ENCODE assay signal across 30 cellular contexts in genomic region chr18:10785798-10786197, GRCh38.
"Had no signal": no experiment of that assay in that cellular context is flagged by ENCODE, and none has a peak within 500 bp of the region (broad histone marks: within the 10 kb centered on the region; RNA-seq: fewer than 3 reads in every experiment).

No MANE protein-coding gene starts in this region.

- H3K4me3 Mint-ChIP-seq: naive thymus-derived CD8-positive, alpha-beta T cell; natural killer cell treated with Interleukin-12 subunit alpha and Interleukin-12 subunit beta and Interleukin-15 and Interleukin-18, amount 100 ng/mL, for 72 hours; nephron progenitor cell; neural crest cell; stimulated activated effector memory CD8-positive, alpha-beta T cell treated with anti-CD3 and anti-CD28 coated beads, Interleukin-12 subunit alpha, Interleukin-12 subunit beta, amount 100 ng/mL, for 72 hours; stimulated activated naive B cell treated with anti-CD40 and anti-IgM and Interleukin-4, amounts not matched to agents 10 μg/mL and 1 μg/mL and 100 μg/mL, for 72 hours; stimulated activated naive CD8-positive, alpha-beta T cell treated with anti-CD3 and anti-CD28 coated beads, Interleukin-15, Interleukin-2, amounts not matched to agents 100 ng/mL and 50 ng/mL, for 24 hours; type B pancreatic cell had no signal

- H3K9me3 ChIP-seq: neutrophil, ovary, psoas muscle, right lobe of liver, sigmoid colon, stomach, thoracic aorta, thyroid gland, transverse colon, upper lobe of right lung, uterus had no signal

- H3K4me1 ChIP-seq: parathyroid adenoma, psoas muscle, right lobe of liver, sigmoid colon, thyroid gland, transverse colon, upper lobe of right lung, uterus had no signal

- H3K9me3 Mint-ChIP-seq: naive thymus-derived CD8-positive, alpha-beta T cell; natural killer cell treated with Interleukin-12 subunit alpha and Interleukin-12 subunit beta and Interleukin-15 and Interleukin-18, amount 100 ng/mL, for 72 hours; nephron progenitor cell; neural crest cell; stimulated activated effector memory CD8-positive, alpha-beta T cell treated with anti-CD3 and anti-CD28 coated beads, Interleukin-12 subunit alpha, Interleukin-12 subunit beta, amount 100 ng/mL, for 72 hours; stimulated activated naive CD8-positive, alpha-beta T cell treated with anti-CD3 and anti-CD28 coated beads, Interleukin-15, Interleukin-2, amounts not matched to agents 100 ng/mL and 50 ng/mL, for 24 hours; type B pancreatic cell had no signal

- H3K27ac Mint-ChIP-seq: natural killer cell treated with Interleukin-12 subunit alpha and Interleukin-12 subunit beta and Interleukin-15 and Interleukin-18, amount 100 ng/mL, for 72 hours; nephron progenitor cell; progenitor cell of endocrine pancreas; stimulated activated effector memory CD8-positive, alpha-beta T cell treated with anti-CD3 and anti-CD28 coated beads, Interleukin-12 subunit alpha, Interleukin-12 subunit beta, amount 100 ng/mL, for 72 hours; stimulated activated naive B cell treated with anti-CD40 and anti-IgM and Interleukin-4, amounts not matched to agents 10 μg/mL and 1 μg/mL and 100 μg/mL, for 72 hours; stimulated activated naive CD8-positive, alpha-beta T cell treated with anti-CD3 and anti-CD28 coated beads, Interleukin-15, Interleukin-2, amounts not matched to agents 100 ng/mL and 50 ng/mL, for 24 hours; type B pancreatic cell had no signal

- H3K27ac ChIP-seq: neutrophil, ovary, parathyroid adenoma, psoas muscle, right lobe of liver, sigmoid colon, stomach, thoracic aorta, thyroid gland, transverse colon, upper lobe of right lung, uterus had no signal

- H3K4me1 Mint-ChIP-seq: nephron progenitor cell; neural crest cell; stimulated activated effector memory CD8-positive, alpha-beta T cell treated with anti-CD3 and anti-CD28 coated beads, Interleukin-12 subunit alpha, Interleukin-12 subunit beta, amount 100 ng/mL, for 72 hours; stimulated activated naive B cell treated with anti-CD40 and anti-IgM and Interleukin-4, amounts not matched to agents 10 μg/mL and 1 μg/mL and 100 μg/mL, for 72 hours had no signal

- H3K36me3 ChIP-seq: neutrophil, ovary, right lobe of liver, sigmoid colon, stomach, thoracic aorta, thyroid gland, transverse colon, upper lobe of right lung, uterus had no signal

- H3K27me3 Mint-ChIP-seq: type B pancreatic cell had no signal

- H3K4me3 ChIP-seq: ovary, psoas muscle, right lobe of liver, sigmoid colon, stomach, thoracic aorta, thyroid gland, transverse colon, upper lobe of right lung, uterus had no signal

- H3K27me3 ChIP-seq: neutrophil, ovary, right lobe of liver, stomach, thyroid gland, transverse colon, upper lobe of right lung, uterus had no signal

- DNase-seq: naive thymus-derived CD8-positive, alpha-beta T cell; nephron progenitor cell; nucleus accumbens; ovary; posterior cingulate gyrus; psoas muscle; right cardiac atrium; right lobe of liver; sigmoid colon; small intestine; stimulated activated CD4-positive, alpha-beta T cell treated with anti-CD3 and anti-CD28 coated beads, Interleukin-15, amount 100 ng/mL, for 24 hours; stimulated activated CD4-positive, alpha-beta T cell treated with anti-CD3 and anti-CD28 coated beads, Interleukin-2, amount 100 ng/mL, for 24 hours; stimulated activated CD4-positive, alpha-beta T cell treated with anti-CD3 and anti-CD28 coated beads, Interleukin-2, amount 100 ng/mL, for 48 hours; stimulated activated CD4-positive, alpha-beta T cell treated with anti-CD3 and anti-CD28 coated beads, Interleukin-4, amount 100 ng/mL, for 24 hours; stimulated activated naive B cell treated with anti-CD40 and anti-IgM and Interleukin-4, amounts not matched to agents 10 μg/mL and 1 μg/mL and 100 μg/mL, for 72 hours; stimulated activated naive CD4-positive, alpha-beta T cell treated with Interleukin-2 at 50 U/mL for 16 hours; stomach; thyroid gland; transverse colon; upper lobe of right lung; uterus had no signal

- H3K36me3 Mint-ChIP-seq: naive thymus-derived CD8-positive, alpha-beta T cell; natural killer cell treated with Interleukin-12 subunit alpha and Interleukin-12 subunit beta and Interleukin-15 and Interleukin-18, amount 100 ng/mL, for 72 hours; stimulated activated effector memory CD8-positive, alpha-beta T cell treated with anti-CD3 and anti-CD28 coated beads, Interleukin-12 subunit alpha, Interleukin-12 subunit beta, amount 100 ng/mL, for 72 hours; stimulated activated naive B cell treated with anti-CD40 and anti-IgM and Interleukin-4, amounts not matched to agents 10 μg/mL and 1 μg/mL and 100 μg/mL, for 72 hours had no signal
